ENCODE assay signal across 12 cellular contexts in the genomic region with DNA sequence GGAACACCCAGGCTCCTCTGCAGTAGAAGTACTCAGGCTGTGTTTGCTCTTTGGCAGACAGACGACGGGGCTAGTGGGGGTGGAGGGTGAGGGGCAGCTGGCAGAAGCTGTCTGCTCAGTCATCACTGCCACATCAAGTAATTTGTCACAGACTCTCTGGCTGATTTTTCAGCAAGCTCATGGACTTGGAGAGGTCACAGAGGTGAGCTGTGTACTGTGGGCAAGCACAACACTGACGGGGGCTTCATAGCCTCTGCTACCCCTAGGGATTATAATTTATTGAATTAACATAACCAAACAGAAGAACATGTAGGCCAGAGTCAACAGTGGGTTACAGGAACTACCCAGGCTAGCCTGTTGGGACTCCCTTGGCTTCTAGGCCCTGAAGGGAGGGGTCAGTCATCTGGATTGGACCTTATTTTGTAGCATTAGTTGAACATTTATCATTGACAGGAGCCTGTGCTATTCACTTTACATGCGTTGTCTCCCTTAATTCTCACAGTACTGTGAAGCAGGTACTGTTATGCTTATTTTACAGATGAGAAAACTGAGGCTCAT. TPM values are rescaled to one million over a fixed set of nuclear protein-coding genes. Genes with fewer than 3 reads are reported as not detected.
DNase-seq lines count a peak whose midpoint lies in the region; ATAC-seq and TF ChIP-seq lines count a peak whose summit lies in the region.
"Had no signal": no experiment of that assay in that cellular context is flagged by ENCODE, and none has a peak within 500 bp of the region (broad histone marks: within the 10 kb centered on the region; RNA-seq: fewer than 3 reads in every experiment).

No MANE protein-coding gene starts in this region.

- no peak for ATAC-seq in activated CD4-positive, alpha-beta T cell treated with anti-CD3 and anti-CD28 coated beads for 36 hours
- ATAC-seq in GM19467 (IDR thresholded peaks at IDR 0.05; ENCODE audit: unreplicated experiment) = no peak

- peaks cover 69% of the 10 kb centered on the region for H3K36me3 Mint-ChIP-seq in brain
- H3K36me3 Mint-ChIP-seq in activated CD4-positive, alpha-beta T cell treated with anti-CD3 and anti-CD28 coated beads for 36 hours (ENCODE audit: low read depth) = no peaks in the 10 kb centered on the region
- H3K36me3 Mint-ChIP-seq: activated naive CD4-positive, alpha-beta T cell treated with anti-CD3 and anti-CD28 coated beads, Interleukin-2, amount 10 ng/mL, durations not matched to agents 7 days and 5 days had no signal

- intact Hi-C loops in activated CD4-positive, alpha-beta T cell treated with anti-CD3 and anti-CD28 coated beads for 36 hours (cut with DNase I, micrococcal nuclease) = no loop called here

- H3K27me3 Mint-ChIP-seq in brain = no peaks in the 10 kb centered on the region
- peaks cover 6% of the 10 kb centered on the region for H3K27me3 Mint-ChIP-seq in activated CD4-positive, alpha-beta T cell treated with anti-CD3 and anti-CD28 coated beads for 36 hours

- no peak overlapping the region for H3K4me3 ChIP-seq in BE2C (ENCODE audit: low read depth, low read length)
- H3K4me3 ChIP-seq: BLaER1 treated with 17β-estradiol and CSF1 and Interleukin-3, amounts not matched to agents 10 nM and 100 nM had no signal

- POLR2A ChIA-PET in activated CD4-positive, alpha-beta T cell treated with anti-CD3 and anti-CD28 coated beads for 36 hours (lab: Charles Lee) = no interaction called here

- H3K27ac Mint-ChIP-seq in brain = peak overlapping the region in 4 of 5 experiments; percentile 27 to 83 (median 68)
- no peak overlapping the region for H3K27ac Mint-ChIP-seq in activated CD4-positive, alpha-beta T cell treated with anti-CD3 and anti-CD28 coated beads for 36 hours
- H3K27ac Mint-ChIP-seq: activated naive CD4-positive, alpha-beta T cell treated with anti-CD3 and anti-CD28 coated beads, Interleukin-2, amount 10 ng/mL, durations not matched to agents 7 days and 5 days had no signal

- H3K27me3 ChIP-seq in BE2C = no peaks in the 10 kb centered on the region
- H3K27me3 ChIP-seq: BLaER1 treated with 17β-estradiol and CSF1 and Interleukin-3, amounts not matched to agents 10 nM and 100 nM had no signal

- peaks cover 28% of the 10 kb centered on the region for H3K4me1 Mint-ChIP-seq in brain
- H3K4me1 Mint-ChIP-seq in activated CD4-positive, alpha-beta T cell treated with anti-CD3 and anti-CD28 coated beads for 36 hours = no peaks in the 10 kb centered on the region
- H3K4me1 Mint-ChIP-seq: activated naive CD4-positive, alpha-beta T cell treated with anti-CD3 and anti-CD28 coated beads, Interleukin-2, amount 10 ng/mL, durations not matched to agents 7 days and 5 days had no signal

- CTCF ChIA-PET in activated CD4-positive, alpha-beta T cell treated with anti-CD3 and anti-CD28 coated beads for 36 hours (lab: Charles Lee) = no interaction called here

- DNase-seq in BE2C (peak; percentile 45), NCI-H1105 (lab: John Stamatoyannopoulos, UW) (peak; percentile 38), myocyte (ENCODE audit: low read depth) (peak; percentile 75), cerebellum (ENCODE audit: low spot score) (no peak)
- no peak for DNase-seq in activated CD4-positive, alpha-beta T cell treated with anti-CD3 and anti-CD28 coated beads for 36 hours
- DNase-seq in stimulated activated naive CD4-positive, alpha-beta T cell (lab: John Stamatoyannopoulos, UW) = no peak
- DNase-seq: activated CD4-positive, alpha-beta T cell treated with anti-CD3 and anti-CD28 coated beads, Interleukin-2, amount 50 U/mL, for 4 hours; activated naive CD4-positive, alpha-beta T cell treated with anti-CD3 and anti-CD28 coated beads, Interleukin-2, amount 10 ng/mL, durations not matched to agents 7 days and 5 days; retina had no signal

- H3K4me1 ChIP-seq in BE2C = peaks cover 5% of the 10 kb centered on the region
- H3K4me1 ChIP-seq: BLaER1 treated with 17β-estradiol and CSF1 and Interleukin-3, amounts not matched to agents 10 nM and 100 nM had no signal

- H3K9me3 Mint-ChIP-seq in brain = peaks cover 4 to 11% (median 4%) of the 10 kb centered on the region in 5 experiments
- no peaks in the 10 kb centered on the region for H3K9me3 Mint-ChIP-seq in activated CD4-positive, alpha-beta T cell treated with anti-CD3 and anti-CD28 coated beads for 36 hours (ENCODE audit: low read depth)
- H3K9me3 Mint-ChIP-seq: activated naive CD4-positive, alpha-beta T cell treated with anti-CD3 and anti-CD28 coated beads, Interleukin-2, amount 10 ng/mL, durations not matched to agents 7 days and 5 days had no signal

- TF ChIP-seq CTCF in BE2C (IDR thresholded peaks at IDR 0.05; ENCODE audit: low read depth, low read length) (no peak), brain (conservative IDR thresholded peaks at IDR 0.05) (no peak)

- H3K9me3 ChIP-seq in BE2C = no peaks in the 10 kb centered on the region

- H3K4me3 Mint-ChIP-seq in brain = no peak overlapping the region
- no peak overlapping the region for H3K4me3 Mint-ChIP-seq in activated CD4-positive, alpha-beta T cell treated with anti-CD3 and anti-CD28 coated beads for 36 hours
- H3K4me3 Mint-ChIP-seq: activated naive CD4-positive, alpha-beta T cell treated with anti-CD3 and anti-CD28 coated beads, Interleukin-2, amount 10 ng/mL, durations not matched to agents 7 days and 5 days had no signal

- H3K36me3 ChIP-seq in BE2C = no peaks in the 10 kb centered on the region
- H3K36me3 ChIP-seq: BLaER1 treated with 17β-estradiol and CSF1 and Interleukin-3, amounts not matched to agents 10 nM and 100 nM had no signal

RNA-seq across cellular contexts. Expression of a gene that starts 56.9 kb away (rescaled TPM):
- polyA plus RNA-seq in BE2C (2012; ENCODE audit: insufficient read depth, insufficient read length, low read depth) = 2.3 TPM
- 50.5 TPM for polyA plus RNA-seq in brain (ENCODE audit: insufficient read depth, low read depth, low replicate concordance)
- 78.1 and 84.1 TPM in 2 replicates for total RNA-seq in myocyte
- 34.6 TPM for polyA plus RNA-seq in myocyte (2012)
- under 1 TPM; 0.11 to 0.30 TPM for total RNA-seq in activated CD4-positive, alpha-beta T cell treated with anti-CD3 and anti-CD28 coated beads for 36 hours
- 9.1 TPM for total RNA-seq in cerebellum

Comparison
In these comparisons a context has a peak if more than half of its experiments do, and no peak if none do; other contexts are left out.
1. DNase-seq: peak in BE2C (single experiment), NCI-H1105 (single experiment) and myocyte (single experiment); none in activated CD4-positive, alpha-beta T cell treated with anti-CD3 and anti-CD28 coated beads for 36 hours (single experiment), cerebellum (single experiment) and stimulated activated naive CD4-positive, alpha-beta T cell (0 of 6).